Comparison of ENCODE assay signal across 11 cellular contexts in the genomic region with DNA sequence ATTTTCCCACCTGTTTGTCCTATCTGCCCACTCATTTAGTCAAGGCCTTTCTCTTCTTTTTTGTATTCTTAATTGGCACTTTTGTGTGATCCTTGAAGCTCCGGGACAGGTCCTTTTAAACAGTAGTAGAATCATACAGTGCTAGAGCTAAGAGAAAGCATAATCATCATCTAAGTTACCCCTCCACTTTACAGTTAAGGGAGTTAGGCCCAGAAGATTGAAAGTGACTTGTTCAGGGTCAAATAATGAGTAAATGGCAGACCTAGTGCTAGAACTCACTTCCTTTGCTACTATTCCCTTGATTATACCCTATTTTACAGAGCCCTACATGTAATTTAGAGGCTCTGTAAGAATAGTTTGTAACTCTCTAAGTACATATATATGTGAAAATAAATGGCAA. TPM values are rescaled to one million over a fixed set of nuclear protein-coding genes. Genes with fewer than 3 reads are reported as not detected.
DNase-seq lines count a peak whose midpoint lies in the region; ATAC-seq and TF ChIP-seq lines count a peak whose summit lies in the region.
"Had no signal": no experiment of that assay in that cellular context is flagged by ENCODE, and none has a peak within 500 bp of the region (broad histone marks: within the 10 kb centered on the region; RNA-seq: fewer than 3 reads in every experiment).

No MANE protein-coding gene starts in this region.

- peaks cover 2% of the 10 kb centered on the region for H3K36me3 Mint-ChIP-seq in activated CD4-positive, alpha-beta T cell treated with anti-CD3 and anti-CD28 coated beads for 36 hours (ENCODE audit: low read depth)

- WGBS in right lobe of liver (ENCODE audit: insufficient coverage, low coverage, low lambda C conversion rate, missing lambda C conversion rate), result 57% methylated on average over 1 of the region's 1 CpG
- WGBS in tibial nerve, 2 donors, result 31 to 40% methylated on average over 1 of the region's 1 CpG

- H3K36me3 ChIP-seq in right lobe of liver (no peaks in the 10 kb centered on the region), tibial nerve (no peaks in the 10 kb centered on the region)

- no peak for DNase-seq in activated CD4-positive, alpha-beta T cell treated with anti-CD3 and anti-CD28 coated beads for 36 hours
- DNase-seq in activated CD4-positive, alpha-beta T cell treated with anti-CD3 and anti-CD28 coated beads for 1 hour, result no peak
- no peak for DNase-seq in astrocyte of the spinal cord (ENCODE audit: low read depth, low spot score)
- no peak for DNase-seq in right lobe of liver
- DNase-seq in tibial nerve (ENCODE audit: low spot score in 2 of 2), result no peak
- DNase-seq in NCI-H2107 treated with DMSO at 0.1 percent for 48 hours (lab: John Stamatoyannopoulos, UW; ENCODE audit: unreplicated experiment), result no peak
- DNase-seq in activated naive CD4-positive, alpha-beta T cell treated with Interleukin-2 at 50 U/mL for 16 hours, result no peak
- DNase-seq in kidney glomerular epithelial cell (lab: John Stamatoyannopoulos, UW), result no peak
- DNase-seq: activated CD4-positive, alpha-beta T cell treated with anti-CD3 and anti-CD28 coated beads for 4 hours; stimulated activated CD4-positive, alpha-beta T cell treated with anti-CD3 and anti-CD28 coated beads, Interleukin-2, amount 100 ng/mL, for 48 hours had no signal

- peak; percentile 17 for ATAC-seq in activated CD4-positive, alpha-beta T cell treated with anti-CD3 and anti-CD28 coated beads for 36 hours
- ATAC-seq in right lobe of liver, result no peak

- TF ChIP-seq CTCF in astrocyte of the spinal cord (IDR thresholded peaks at IDR 0.05; ENCODE audit: low read depth, low read length) (no peak), right lobe of liver (IDR thresholded peaks at IDR 0.05) (no peak), tibial nerve (IDR thresholded peaks at IDR 0.05) (no peak)

- in situ Hi-C loops in astrocyte of the spinal cord (cut with HindIII; ENCODE audit: low sequenced_read_pairs), result no loop called here

- H3K27me3 Mint-ChIP-seq in activated CD4-positive, alpha-beta T cell treated with anti-CD3 and anti-CD28 coated beads for 36 hours, result no peaks in the 10 kb centered on the region

- POLR2A ChIA-PET in activated CD4-positive, alpha-beta T cell treated with anti-CD3 and anti-CD28 coated beads for 36 hours (lab: Charles Lee), result interaction anchor here (0.7 to 5.7 kb wide), 5 partner anchors 12 to 1036 kb away, joined by 3 to 44 read pairs (median 11); a partner anchor contains a TSS

- no peaks in the 10 kb centered on the region for H3K9me3 ChIP-seq in right lobe of liver
- H3K9me3 ChIP-seq in tibial nerve, result no peaks in the 10 kb centered on the region

- intact Hi-C loops in activated CD4-positive, alpha-beta T cell treated with anti-CD3 and anti-CD28 coated beads for 36 hours (cut with DNase I, micrococcal nuclease), result loop anchor here (5.0 to 10.0 kb wide), 13 partner anchors 38 to 1539 kb away; a partner anchor contains a TSS
- intact Hi-C loops in right lobe of liver (cut with DNase I), result no loop called here

- no peak for TF ChIP-seq POLR2A in right lobe of liver (IDR thresholded peaks at IDR 0.05)
- TF ChIP-seq POLR2A in tibial nerve (IDR thresholded peaks at IDR 0.05), result no peak

- H3K4me1 Mint-ChIP-seq in activated CD4-positive, alpha-beta T cell treated with anti-CD3 and anti-CD28 coated beads for 36 hours, result peaks cover 46% of the 10 kb centered on the region

- no peaks in the 10 kb centered on the region for H3K9me3 Mint-ChIP-seq in activated CD4-positive, alpha-beta T cell treated with anti-CD3 and anti-CD28 coated beads for 36 hours (ENCODE audit: low read depth)

- peak overlapping the region; percentile 76 for H3K4me3 ChIP-seq in astrocyte of the spinal cord (ENCODE audit: low read depth, low read length)
- H3K4me3 ChIP-seq in right lobe of liver, result no peak overlapping the region
- peak overlapping the region in 3 of 4 donors; percentile 69 to 92 (median 77) for H3K4me3 ChIP-seq in tibial nerve
- H3K4me3 ChIP-seq: lung had no signal

- CTCF ChIA-PET in activated CD4-positive, alpha-beta T cell treated with anti-CD3 and anti-CD28 coated beads for 36 hours (lab: Charles Lee), result interaction anchor here (1.1 to 3.8 kb wide), 8 partner anchors 12 to 54 kb away, joined by 3 to 15 read pairs (median 6); no protein-coding TSS in a partner anchor

- H3K4me1 ChIP-seq in right lobe of liver (peaks cover 0 to 35% (median 13%) of the 10 kb centered on the region in 4 donors), tibial nerve (peaks cover 0 to 71% (median 43%) of the 10 kb centered on the region in 4 donors)

- no peak overlapping the region for H3K4me3 Mint-ChIP-seq in activated CD4-positive, alpha-beta T cell treated with anti-CD3 and anti-CD28 coated beads for 36 hours

- TF ChIP-seq EP300 in tibial nerve (IDR thresholded peaks at IDR 0.05), result no peak

- H3K27ac Mint-ChIP-seq in activated CD4-positive, alpha-beta T cell treated with anti-CD3 and anti-CD28 coated beads for 36 hours, result no peak overlapping the region

- no peaks in the 10 kb centered on the region for H3K27me3 ChIP-seq in right lobe of liver
- H3K27me3 ChIP-seq in tibial nerve, result no peaks in the 10 kb centered on the region

- peak overlapping the region in 2 of 3 donors; percentile 98 for H3K27ac ChIP-seq in right lobe of liver
- H3K27ac ChIP-seq in tibial nerve, result peak overlapping the region; percentile 98 to 100 (median 98)

RNA-seq across cellular contexts. Expression of a gene that starts 2.5 kb away (rescaled TPM):
- total RNA-seq in activated CD4-positive, alpha-beta T cell treated with anti-CD3 and anti-CD28 coated beads for 36 hours, result 10 to 100 TPM; 43.3 to 56.3 TPM
- total RNA-seq in right lobe of liver, result 10 to 100 TPM; 25.2 to 38.1 (median 29.6) TPM
- 10 to 100 TPM; 63.3 to 91.8 (median 84.5) TPM for total RNA-seq in tibial nerve

Comparison
In these comparisons a context has a peak if more than half of its experiments do, and no peak if none do; other contexts are left out.
1. H3K4me3 ChIP-seq: peak in astrocyte of the spinal cord (single experiment) and tibial nerve (3 of 4); none in right lobe of liver (0 of 3).
2. intact Hi-C loops: an anchor here in activated CD4-positive, alpha-beta T cell treated with anti-CD3 and anti-CD28 coated beads for 36 hours (5.0 to 10.0 kb wide); none called in right lobe of liver.